1 cellular context compared by ENCODE assay signal in the genomic region with DNA sequence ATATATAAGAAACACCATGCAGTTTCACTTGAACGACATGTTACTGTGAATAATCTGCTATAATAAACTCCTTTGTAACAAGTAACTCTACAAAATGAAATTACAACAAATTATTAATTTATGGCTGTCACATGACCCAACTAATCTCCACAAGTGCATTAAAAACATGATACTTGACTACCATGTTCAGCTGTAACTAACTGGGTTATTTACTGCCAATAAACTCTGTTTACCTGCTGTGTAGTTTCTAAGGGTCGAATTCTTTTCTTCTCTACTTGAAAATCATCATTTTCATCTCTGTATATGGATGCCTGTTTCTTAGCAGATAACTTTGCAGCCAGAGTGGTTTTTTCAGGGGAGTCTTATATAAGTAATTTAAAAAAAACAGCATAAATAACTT.
TF ChIP-seq lines count a peak whose summit lies in the region.

No MANE protein-coding gene starts in this region.

TF ChIP-seq in K562, 482 proteins besides CTCF, POLR2A, EP300 and RAD21 (continued from another document):
- TF ChIP-seq, protein P1, sequence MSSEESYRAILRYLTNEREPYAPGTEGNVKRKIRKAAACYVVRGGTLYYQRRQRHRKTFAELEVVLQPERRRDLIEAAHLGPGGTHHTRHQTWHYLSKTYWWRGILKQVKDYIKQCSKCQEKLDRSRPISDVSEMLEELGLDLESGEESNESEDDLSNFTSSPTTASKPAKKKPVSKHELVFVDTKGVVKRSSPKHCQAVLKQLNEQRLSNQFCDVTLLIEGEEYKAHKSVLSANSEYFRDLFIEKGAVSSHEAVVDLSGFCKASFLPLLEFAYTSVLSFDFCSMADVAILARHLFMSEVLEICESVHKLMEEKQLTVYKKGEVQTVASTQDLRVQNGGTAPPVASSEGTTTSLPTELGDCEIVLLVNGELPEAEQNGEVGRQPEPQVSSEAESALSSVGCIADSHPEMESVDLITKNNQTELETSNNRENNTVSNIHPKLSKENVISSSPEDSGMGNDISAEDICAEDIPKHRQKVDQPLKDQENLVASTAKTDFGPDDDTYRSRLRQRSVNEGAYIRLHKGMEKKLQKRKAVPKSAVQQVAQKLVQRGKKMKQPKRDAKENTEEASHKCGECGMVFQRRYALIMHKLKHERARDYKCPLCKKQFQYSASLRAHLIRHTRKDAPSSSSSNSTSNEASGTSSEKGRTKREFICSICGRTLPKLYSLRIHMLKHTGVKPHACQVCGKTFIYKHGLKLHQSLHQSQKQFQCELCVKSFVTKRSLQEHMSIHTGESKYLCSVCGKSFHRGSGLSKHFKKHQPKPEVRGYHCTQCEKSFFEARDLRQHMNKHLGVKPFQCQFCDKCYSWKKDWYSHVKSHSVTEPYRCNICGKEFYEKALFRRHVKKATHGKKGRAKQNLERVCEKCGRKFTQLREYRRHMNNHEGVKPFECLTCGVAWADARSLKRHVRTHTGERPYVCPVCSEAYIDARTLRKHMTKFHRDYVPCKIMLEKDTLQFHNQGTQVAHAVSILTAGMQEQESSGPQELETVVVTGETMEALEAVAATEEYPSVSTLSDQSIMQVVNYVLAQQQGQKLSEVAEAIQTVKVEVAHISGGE (CRISPR knock-in tag; IDR thresholded peaks at IDR 0.05) = peak in 1 of 3 experiments; percentile 93; a peak in 2 of 6 replicates
- TF ChIP-seq ARID2 (IDR thresholded peaks at IDR 0.05) = no peak
- TF ChIP-seq, protein P2, sequence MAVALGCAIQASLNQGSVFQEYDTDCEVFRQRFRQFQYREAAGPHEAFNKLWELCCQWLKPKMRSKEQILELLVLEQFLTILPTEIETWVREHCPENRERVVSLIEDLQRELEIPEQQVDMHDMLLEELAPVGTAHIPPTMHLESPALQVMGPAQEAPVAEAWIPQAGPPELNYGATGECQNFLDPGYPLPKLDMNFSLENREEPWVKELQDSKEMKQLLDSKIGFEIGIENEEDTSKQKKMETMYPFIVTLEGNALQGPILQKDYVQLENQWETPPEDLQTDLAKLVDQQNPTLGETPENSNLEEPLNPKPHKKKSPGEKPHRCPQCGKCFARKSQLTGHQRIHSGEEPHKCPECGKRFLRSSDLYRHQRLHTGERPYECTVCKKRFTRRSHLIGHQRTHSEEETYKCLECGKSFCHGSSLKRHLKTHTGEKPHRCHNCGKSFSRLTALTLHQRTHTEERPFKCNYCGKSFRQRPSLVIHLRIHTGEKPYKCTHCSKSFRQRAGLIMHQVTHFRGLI (CRISPR knock-in tag; IDR thresholded peaks at IDR 0.05) = no peak
- no peak for TF ChIP-seq RBM17 (IDR thresholded peaks at IDR 0.05; ENCODE audit: borderline replicate concordance, low read depth, low read length)
- TF ChIP-seq NFYB (IDR thresholded peaks at IDR 0.05; ENCODE audit: extremely low read depth, insufficient read length) = no peak
- TF ChIP-seq, protein P3, sequence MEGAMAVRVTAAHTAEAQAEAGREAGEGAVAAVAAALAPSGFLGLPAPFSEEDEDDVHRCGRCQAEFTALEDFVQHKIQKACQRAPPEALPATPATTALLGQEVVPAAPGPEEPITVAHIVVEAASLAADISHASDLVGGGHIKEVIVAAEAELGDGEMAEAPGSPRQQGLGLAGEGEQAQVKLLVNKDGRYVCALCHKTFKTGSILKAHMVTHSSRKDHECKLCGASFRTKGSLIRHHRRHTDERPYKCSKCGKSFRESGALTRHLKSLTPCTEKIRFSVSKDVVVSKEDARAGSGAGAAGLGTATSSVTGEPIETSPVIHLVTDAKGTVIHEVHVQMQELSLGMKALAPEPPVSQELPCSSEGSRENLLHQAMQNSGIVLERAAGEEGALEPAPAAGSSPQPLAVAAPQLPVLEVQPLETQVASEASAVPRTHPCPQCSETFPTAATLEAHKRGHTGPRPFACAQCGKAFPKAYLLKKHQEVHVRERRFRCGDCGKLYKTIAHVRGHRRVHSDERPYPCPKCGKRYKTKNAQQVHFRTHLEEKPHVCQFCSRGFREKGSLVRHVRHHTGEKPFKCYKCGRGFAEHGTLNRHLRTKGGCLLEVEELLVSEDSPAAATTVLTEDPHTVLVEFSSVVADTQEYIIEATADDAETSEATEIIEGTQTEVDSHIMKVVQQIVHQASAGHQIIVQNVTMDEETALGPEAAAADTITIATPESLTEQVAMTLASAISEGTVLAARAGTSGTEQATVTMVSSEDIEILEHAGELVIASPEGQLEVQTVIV (CRISPR knock-in tag; IDR thresholded peaks at IDR 0.05; ENCODE audit: borderline replicate concordance) = no peak
- no peak for TF ChIP-seq XRCC4 (IDR thresholded peaks at IDR 0.05; ENCODE audit: extremely low read depth, insufficient read depth, insufficient read length)
- no peak for TF ChIP-seq POLR2AphosphoS5 (IDR thresholded peaks at IDR 0.05; ENCODE audit: control insufficient read depth, insufficient read depth, low read depth, low read length)
- TF ChIP-seq KAT7 (CRISPR knock-in tag; IDR thresholded peaks at IDR 0.05; ENCODE audit: borderline replicate concordance) = no peak
- TF ChIP-seq PRMT5 (CRISPR knock-in tag; IDR thresholded peaks at IDR 0.05) = no peak
- no peak for TF ChIP-seq ZNF282 (CRISPR knock-in tag; IDR thresholded peaks at IDR 0.05)
- no peak for TF ChIP-seq YY1 (IDR thresholded peaks at IDR 0.05; ENCODE audit: borderline replicate concordance in 1 of 3, control insufficient read depth in 1 of 3, extremely low read depth in 1 of 3, insufficient read depth in 3 of 3, insufficient read length in 1 of 3, insufficient replicate concordance in 2 of 3, low read depth in 1 of 3, low read length in 2 of 3)
- no peak for TF ChIP-seq ZNF146 (CRISPR knock-in tag; IDR thresholded peaks at IDR 0.05; ENCODE audit: unreplicated experiment)
- no peak for TF ChIP-seq SMARCE1 (IDR thresholded peaks at IDR 0.05)
- TF ChIP-seq FOSL1 (tag; conservative IDR thresholded peaks at IDR 0.05) = no peak
- TF ChIP-seq MYBL2 (IDR thresholded peaks at IDR 0.05; ENCODE audit: low read depth) = no peak
- no peak for TF ChIP-seq MYBL2 (CRISPR knock-in tag; IDR thresholded peaks at IDR 0.05; ENCODE audit: borderline replicate concordance)
- no peak for TF ChIP-seq LEF1 (IDR thresholded peaks at IDR 0.05)
- TF ChIP-seq, protein P4, sequence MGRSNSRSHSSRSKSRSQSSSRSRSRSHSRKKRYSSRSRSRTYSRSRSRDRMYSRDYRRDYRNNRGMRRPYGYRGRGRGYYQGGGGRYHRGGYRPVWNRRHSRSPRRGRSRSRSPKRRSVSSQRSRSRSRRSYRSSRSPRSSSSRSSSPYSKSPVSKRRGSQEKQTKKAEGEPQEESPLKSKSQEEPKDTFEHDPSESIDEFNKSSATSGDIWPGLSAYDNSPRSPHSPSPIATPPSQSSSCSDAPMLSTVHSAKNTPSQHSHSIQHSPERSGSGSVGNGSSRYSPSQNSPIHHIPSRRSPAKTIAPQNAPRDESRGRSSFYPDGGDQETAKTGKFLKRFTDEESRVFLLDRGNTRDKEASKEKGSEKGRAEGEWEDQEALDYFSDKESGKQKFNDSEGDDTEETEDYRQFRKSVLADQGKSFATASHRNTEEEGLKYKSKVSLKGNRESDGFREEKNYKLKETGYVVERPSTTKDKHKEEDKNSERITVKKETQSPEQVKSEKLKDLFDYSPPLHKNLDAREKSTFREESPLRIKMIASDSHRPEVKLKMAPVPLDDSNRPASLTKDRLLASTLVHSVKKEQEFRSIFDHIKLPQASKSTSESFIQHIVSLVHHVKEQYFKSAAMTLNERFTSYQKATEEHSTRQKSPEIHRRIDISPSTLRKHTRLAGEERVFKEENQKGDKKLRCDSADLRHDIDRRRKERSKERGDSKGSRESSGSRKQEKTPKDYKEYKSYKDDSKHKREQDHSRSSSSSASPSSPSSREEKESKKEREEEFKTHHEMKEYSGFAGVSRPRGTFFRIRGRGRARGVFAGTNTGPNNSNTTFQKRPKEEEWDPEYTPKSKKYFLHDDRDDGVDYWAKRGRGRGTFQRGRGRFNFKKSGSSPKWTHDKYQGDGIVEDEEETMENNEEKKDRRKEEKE (IDR thresholded peaks at IDR 0.05; ENCODE audit: borderline replicate concordance in 1 of 2, control insufficient read depth in 1 of 2, low read depth in 2 of 2, low read length in 1 of 2) = peak in 1 of 2 experiments; percentile 22; a peak in 1 of 4 replicates
